In the genomic region with DNA sequence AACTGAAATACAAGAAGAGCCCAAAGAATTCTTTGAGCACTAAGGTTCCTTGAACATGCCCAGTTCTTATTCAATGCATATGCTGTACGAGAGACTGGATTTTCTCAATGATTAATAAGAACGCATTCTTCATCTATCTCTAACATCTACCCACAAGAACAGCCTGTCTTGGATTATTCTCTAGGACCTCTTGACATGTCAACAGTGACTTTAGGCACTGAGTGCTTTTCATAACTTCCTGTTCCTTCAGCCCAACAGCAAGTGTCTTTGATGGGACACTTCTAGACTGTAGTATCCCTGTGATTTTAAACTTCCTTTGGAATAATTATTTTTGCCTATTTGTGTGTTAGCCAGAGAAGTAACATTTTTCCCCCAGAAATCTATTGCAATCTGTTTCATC, we compare ENCODE assay signal across 23 cellular contexts.
"Had no signal": no experiment of that assay in that cellular context is flagged by ENCODE, and none has a peak within 500 bp of the region (broad histone marks: within the 10 kb centered on the region; RNA-seq: fewer than 3 reads in every experiment).

No MANE protein-coding gene starts in this region.

- H3K4me3 ChIP-seq: adrenal gland, ascending aorta, body of pancreas, Peyer's patch, SJCRH30 had no signal

- DNase-seq: activated CD4-positive, alpha-beta T cell treated with anti-CD3 and anti-CD28 coated beads for 48 hours; activated CD4-positive, alpha-beta T cell treated with anti-CD3 and anti-CD28 coated beads, Interleukin-2, amount 50 U/mL, for 4 hours; activated CD4-positive, CD25-positive, alpha-beta regulatory T cell treated with anti-CD3 and anti-CD28 coated beads, Interleukin-2, amount 50 U/mL, for 72 hours; activated CD8-positive, alpha-beta memory T cell treated with anti-CD3 and anti-CD28 coated beads, Interleukin-2, amount 50 U/mL, for 48 hours; activated CD8-positive, alpha-beta T cell treated with anti-CD3 and anti-CD28 coated beads, Interleukin-2, amount 10 ng/mL, durations not matched to agents 7 days and 5 days; activated naive CD4-positive, alpha-beta T cell treated with anti-CD3 and anti-CD28 coated beads, Interleukin-2, amount 50 U/mL, for 16 hours; activated naive CD8-positive, alpha-beta T cell treated with anti-CD3 and anti-CD28 coated beads, Interleukin-2, amount 10 ng/mL, durations not matched to agents 7 days and 5 days; activated T-cell treated with anti-CD3 and anti-CD28 coated beads, Interleukin-2, amount 50 U/mL, for 1 hour; adrenal gland; body of pancreas; Karpas-422; MM.1S; NCI-H1105; NCI-H1436; NCI-H187; NCI-H2081; NCI-H510A treated with DMSO at 0.1 percent for 48 hours; Peyer's patch; Right ventricle myocardium superior; SJCRH30 had no signal

- H3K36me3 ChIP-seq: adrenal gland, ascending aorta, Peyer's patch, SJCRH30 had no signal

- ATAC-seq: activated CD8-positive, alpha-beta T cell treated with anti-CD3 and anti-CD28 coated beads, Interleukin-2, amount 10 ng/mL, durations not matched to agents 7 days and 5 days; body of pancreas; WTC11 had no signal

- H3K27ac ChIP-seq: adrenal gland, ascending aorta, body of pancreas, Peyer's patch, RWPE1 had no signal

- H3K9me3 ChIP-seq: adrenal gland, ascending aorta, body of pancreas, Peyer's patch, SJCRH30 had no signal

- H3K4me1 ChIP-seq: adrenal gland, ascending aorta, body of pancreas, Peyer's patch had no signal

- H3K27me3 ChIP-seq: ascending aorta, body of pancreas, Peyer's patch, SJCRH30 had no signal
